Comparison of ENCODE assay signal across 1 cellular context in the genomic region with DNA sequence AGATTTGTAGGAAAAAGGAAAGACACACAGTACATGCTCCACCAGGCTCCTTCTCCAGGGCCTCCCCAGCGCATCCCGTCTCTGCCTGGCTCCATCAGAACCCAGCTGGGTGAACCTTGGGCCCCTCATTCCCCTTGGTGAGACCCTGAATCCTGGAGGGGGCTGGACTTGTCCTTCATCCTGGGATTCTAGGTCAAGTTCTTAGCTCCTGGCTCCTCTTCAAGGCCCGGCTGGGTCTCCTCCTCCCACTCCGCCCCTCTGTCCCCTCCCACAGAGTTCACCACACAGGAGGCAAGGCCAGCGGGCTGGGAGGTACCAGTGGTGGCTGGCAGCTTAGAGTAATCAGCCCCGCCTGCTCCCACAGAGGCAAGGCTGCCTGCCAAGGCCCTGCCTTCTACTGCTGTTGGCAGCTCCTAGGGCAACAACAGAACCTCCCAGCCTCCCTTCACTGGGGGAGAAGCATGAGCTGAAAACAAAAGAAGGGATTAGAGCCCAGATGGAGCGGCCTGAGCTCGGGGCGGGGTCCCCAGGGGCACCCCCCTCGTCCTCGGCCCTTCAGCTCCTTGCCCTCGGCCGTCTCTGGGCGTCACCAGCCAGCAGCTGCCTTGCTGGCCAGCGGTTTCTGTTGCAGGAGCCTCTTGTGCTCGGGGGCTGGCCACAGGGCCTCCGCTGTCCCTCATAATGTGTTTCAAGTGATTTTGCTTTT.
TF ChIP-seq lines count a peak whose summit lies in the region.

No MANE protein-coding gene starts in this region.

TF ChIP-seq in HepG2, 621 proteins besides CTCF, POLR2A, EP300 and RAD21 (continued from another document and continues in another):
- TF ChIP-seq, protein P1, sequence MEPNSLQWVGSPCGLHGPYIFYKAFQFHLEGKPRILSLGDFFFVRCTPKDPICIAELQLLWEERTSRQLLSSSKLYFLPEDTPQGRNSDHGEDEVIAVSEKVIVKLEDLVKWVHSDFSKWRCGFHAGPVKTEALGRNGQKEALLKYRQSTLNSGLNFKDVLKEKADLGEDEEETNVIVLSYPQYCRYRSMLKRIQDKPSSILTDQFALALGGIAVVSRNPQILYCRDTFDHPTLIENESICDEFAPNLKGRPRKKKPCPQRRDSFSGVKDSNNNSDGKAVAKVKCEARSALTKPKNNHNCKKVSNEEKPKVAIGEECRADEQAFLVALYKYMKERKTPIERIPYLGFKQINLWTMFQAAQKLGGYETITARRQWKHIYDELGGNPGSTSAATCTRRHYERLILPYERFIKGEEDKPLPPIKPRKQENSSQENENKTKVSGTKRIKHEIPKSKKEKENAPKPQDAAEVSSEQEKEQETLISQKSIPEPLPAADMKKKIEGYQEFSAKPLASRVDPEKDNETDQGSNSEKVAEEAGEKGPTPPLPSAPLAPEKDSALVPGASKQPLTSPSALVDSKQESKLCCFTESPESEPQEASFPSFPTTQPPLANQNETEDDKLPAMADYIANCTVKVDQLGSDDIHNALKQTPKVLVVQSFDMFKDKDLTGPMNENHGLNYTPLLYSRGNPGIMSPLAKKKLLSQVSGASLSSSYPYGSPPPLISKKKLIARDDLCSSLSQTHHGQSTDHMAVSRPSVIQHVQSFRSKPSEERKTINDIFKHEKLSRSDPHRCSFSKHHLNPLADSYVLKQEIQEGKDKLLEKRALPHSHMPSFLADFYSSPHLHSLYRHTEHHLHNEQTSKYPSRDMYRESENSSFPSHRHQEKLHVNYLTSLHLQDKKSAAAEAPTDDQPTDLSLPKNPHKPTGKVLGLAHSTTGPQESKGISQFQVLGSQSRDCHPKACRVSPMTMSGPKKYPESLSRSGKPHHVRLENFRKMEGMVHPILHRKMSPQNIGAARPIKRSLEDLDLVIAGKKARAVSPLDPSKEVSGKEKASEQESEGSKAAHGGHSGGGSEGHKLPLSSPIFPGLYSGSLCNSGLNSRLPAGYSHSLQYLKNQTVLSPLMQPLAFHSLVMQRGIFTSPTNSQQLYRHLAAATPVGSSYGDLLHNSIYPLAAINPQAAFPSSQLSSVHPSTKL (CRISPR knock-in tag; IDR thresholded peaks at IDR 0.05) = peak; percentile 75
- no peak for TF ChIP-seq YY1 (IDR thresholded peaks at IDR 0.05; ENCODE audit: insufficient read depth, insufficient replicate concordance, low read depth, low read length)
- TF ChIP-seq, protein P2, sequence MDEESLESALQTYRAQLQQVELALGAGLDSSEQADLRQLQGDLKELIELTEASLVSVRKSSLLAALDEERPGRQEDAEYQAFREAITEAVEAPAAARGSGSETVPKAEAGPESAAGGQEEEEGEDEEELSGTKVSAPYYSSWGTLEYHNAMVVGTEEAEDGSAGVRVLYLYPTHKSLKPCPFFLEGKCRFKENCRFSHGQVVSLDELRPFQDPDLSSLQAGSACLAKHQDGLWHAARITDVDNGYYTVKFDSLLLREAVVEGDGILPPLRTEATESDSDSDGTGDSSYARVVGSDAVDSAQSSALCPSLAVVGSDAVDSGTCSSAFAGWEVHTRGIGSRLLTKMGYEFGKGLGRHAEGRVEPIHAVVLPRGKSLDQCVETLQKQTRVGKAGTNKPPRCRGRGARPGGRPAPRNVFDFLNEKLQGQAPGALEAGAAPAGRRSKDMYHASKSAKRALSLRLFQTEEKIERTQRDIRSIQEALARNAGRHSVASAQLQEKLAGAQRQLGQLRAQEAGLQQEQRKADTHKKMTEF (CRISPR knock-in tag; IDR thresholded peaks at IDR 0.05) = peak; percentile 75; the same call in 1 of the 2 replicates
- TF ChIP-seq LCORL (IDR thresholded peaks at IDR 0.05) = no peak
- TF ChIP-seq LCORL (CRISPR knock-in tag; IDR thresholded peaks at IDR 0.05) = no peak
- TF ChIP-seq, protein P3, sequence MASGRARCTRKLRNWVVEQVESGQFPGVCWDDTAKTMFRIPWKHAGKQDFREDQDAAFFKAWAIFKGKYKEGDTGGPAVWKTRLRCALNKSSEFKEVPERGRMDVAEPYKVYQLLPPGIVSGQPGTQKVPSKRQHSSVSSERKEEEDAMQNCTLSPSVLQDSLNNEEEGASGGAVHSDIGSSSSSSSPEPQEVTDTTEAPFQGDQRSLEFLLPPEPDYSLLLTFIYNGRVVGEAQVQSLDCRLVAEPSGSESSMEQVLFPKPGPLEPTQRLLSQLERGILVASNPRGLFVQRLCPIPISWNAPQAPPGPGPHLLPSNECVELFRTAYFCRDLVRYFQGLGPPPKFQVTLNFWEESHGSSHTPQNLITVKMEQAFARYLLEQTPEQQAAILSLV (CRISPR knock-in tag; IDR thresholded peaks at IDR 0.05; ENCODE audit: borderline replicate concordance) = peak; percentile 92; the same call in 1 of the 2 replicates
- TF ChIP-seq, protein P4, sequence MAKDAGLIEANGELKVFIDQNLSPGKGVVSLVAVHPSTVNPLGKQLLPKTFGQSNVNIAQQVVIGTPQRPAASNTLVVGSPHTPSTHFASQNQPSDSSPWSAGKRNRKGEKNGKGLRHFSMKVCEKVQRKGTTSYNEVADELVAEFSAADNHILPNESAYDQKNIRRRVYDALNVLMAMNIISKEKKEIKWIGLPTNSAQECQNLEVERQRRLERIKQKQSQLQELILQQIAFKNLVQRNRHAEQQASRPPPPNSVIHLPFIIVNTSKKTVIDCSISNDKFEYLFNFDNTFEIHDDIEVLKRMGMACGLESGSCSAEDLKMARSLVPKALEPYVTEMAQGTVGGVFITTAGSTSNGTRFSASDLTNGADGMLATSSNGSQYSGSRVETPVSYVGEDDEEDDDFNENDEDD (CRISPR knock-in tag; IDR thresholded peaks at IDR 0.05; ENCODE audit: borderline replicate concordance) = peak; percentile 46; the same call in 1 of the 2 replicates
- TF ChIP-seq RFXAP (CRISPR knock-in tag; IDR thresholded peaks at IDR 0.05; ENCODE audit: borderline replicate concordance) = no peak
- peak; percentile 97 for TF ChIP-seq ZNF292 (CRISPR knock-in tag; IDR thresholded peaks at IDR 0.05; ENCODE audit: borderline replicate concordance, low read depth)
- TF ChIP-seq, protein P5, sequence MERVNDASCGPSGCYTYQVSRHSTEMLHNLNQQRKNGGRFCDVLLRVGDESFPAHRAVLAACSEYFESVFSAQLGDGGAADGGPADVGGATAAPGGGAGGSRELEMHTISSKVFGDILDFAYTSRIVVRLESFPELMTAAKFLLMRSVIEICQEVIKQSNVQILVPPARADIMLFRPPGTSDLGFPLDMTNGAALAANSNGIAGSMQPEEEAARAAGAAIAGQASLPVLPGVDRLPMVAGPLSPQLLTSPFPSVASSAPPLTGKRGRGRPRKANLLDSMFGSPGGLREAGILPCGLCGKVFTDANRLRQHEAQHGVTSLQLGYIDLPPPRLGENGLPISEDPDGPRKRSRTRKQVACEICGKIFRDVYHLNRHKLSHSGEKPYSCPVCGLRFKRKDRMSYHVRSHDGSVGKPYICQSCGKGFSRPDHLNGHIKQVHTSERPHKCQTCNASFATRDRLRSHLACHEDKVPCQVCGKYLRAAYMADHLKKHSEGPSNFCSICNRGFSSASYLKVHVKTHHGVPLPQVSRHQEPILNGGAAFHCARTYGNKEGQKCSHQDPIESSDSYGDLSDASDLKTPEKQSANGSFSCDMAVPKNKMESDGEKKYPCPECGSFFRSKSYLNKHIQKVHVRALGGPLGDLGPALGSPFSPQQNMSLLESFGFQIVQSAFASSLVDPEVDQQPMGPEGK (CRISPR knock-in tag; IDR thresholded peaks at IDR 0.05) = peak; percentile 93
- no peak for TF ChIP-seq ZNF780A (CRISPR knock-in tag; IDR thresholded peaks at IDR 0.05)
- peak; percentile 23 for TF ChIP-seq CCAR2 (optimal IDR thresholded peaks at IDR 0.05; ENCODE audit: low read depth, low read length)
- TF ChIP-seq ZBTB38 (CRISPR knock-in tag; IDR thresholded peaks at IDR 0.05) = peak; percentile 12; the same call in 1 of the 2 replicates
- TF ChIP-seq ZIK1 (CRISPR knock-in tag; IDR thresholded peaks at IDR 0.05; ENCODE audit: borderline replicate concordance, low read depth) = peak; percentile 52; the same call in 1 of the 2 replicates
- TF ChIP-seq TEAD3 (CRISPR knock-in tag; optimal IDR thresholded peaks at IDR 0.05; ENCODE audit: borderline replicate concordance) = peak; percentile 14
- peak; percentile 69 for TF ChIP-seq PITX1 (CRISPR knock-in tag; IDR thresholded peaks at IDR 0.05)
- TF ChIP-seq, protein P6, sequence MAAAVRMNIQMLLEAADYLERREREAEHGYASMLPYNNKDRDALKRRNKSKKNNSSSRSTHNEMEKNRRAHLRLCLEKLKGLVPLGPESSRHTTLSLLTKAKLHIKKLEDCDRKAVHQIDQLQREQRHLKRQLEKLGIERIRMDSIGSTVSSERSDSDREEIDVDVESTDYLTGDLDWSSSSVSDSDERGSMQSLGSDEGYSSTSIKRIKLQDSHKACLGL (CRISPR knock-in tag; IDR thresholded peaks at IDR 0.05) = peak; percentile 73
- TF ChIP-seq, protein P7, sequence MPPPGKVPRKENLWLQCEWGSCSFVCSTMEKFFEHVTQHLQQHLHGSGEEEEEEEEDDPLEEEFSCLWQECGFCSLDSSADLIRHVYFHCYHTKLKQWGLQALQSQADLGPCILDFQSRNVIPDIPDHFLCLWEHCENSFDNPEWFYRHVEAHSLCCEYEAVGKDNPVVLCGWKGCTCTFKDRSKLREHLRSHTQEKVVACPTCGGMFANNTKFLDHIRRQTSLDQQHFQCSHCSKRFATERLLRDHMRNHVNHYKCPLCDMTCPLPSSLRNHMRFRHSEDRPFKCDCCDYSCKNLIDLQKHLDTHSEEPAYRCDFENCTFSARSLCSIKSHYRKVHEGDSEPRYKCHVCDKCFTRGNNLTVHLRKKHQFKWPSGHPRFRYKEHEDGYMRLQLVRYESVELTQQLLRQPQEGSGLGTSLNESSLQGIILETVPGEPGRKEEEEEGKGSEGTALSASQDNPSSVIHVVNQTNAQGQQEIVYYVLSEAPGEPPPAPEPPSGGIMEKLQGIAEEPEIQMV (CRISPR knock-in tag; IDR thresholded peaks at IDR 0.05; ENCODE audit: low read depth) = peak; percentile 71
- no peak for TF ChIP-seq KAT2B (IDR thresholded peaks at IDR 0.05; ENCODE audit: borderline replicate concordance, low read depth, low read length)
- TF ChIP-seq TMF1 (CRISPR knock-in tag; IDR thresholded peaks at IDR 0.05; ENCODE audit: low read depth) = peak; percentile 17; the same call in 1 of the 2 replicates
- TF ChIP-seq, protein P8, sequence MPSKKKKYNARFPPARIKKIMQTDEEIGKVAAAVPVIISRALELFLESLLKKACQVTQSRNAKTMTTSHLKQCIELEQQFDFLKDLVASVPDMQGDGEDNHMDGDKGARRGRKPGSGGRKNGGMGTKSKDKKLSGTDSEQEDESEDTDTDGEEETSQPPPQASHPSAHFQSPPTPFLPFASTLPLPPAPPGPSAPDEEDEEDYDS (CRISPR knock-in tag; IDR thresholded peaks at IDR 0.05) = peak; percentile 82
- TF ChIP-seq ZNF124 (CRISPR knock-in tag; IDR thresholded peaks at IDR 0.05) = no peak
- TF ChIP-seq NPAS2 (CRISPR knock-in tag; IDR thresholded peaks at IDR 0.05; ENCODE audit: borderline replicate concordance) = no peak
- TF ChIP-seq IKZF4 (CRISPR knock-in tag; IDR thresholded peaks at IDR 0.05; ENCODE audit: borderline replicate concordance, low read depth, not compliant biosample characterization) = peak; percentile 10
- no peak for TF ChIP-seq ZSCAN30 (CRISPR knock-in tag; IDR thresholded peaks at IDR 0.05)
- TF ChIP-seq, protein P9, sequence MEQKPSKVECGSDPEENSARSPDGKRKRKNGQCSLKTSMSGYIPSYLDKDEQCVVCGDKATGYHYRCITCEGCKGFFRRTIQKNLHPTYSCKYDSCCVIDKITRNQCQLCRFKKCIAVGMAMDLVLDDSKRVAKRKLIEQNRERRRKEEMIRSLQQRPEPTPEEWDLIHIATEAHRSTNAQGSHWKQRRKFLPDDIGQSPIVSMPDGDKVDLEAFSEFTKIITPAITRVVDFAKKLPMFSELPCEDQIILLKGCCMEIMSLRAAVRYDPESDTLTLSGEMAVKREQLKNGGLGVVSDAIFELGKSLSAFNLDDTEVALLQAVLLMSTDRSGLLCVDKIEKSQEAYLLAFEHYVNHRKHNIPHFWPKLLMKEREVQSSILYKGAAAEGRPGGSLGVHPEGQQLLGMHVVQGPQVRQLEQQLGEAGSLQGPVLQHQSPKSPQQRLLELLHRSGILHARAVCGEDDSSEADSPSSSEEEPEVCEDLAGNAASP (CRISPR knock-in tag; IDR thresholded peaks at IDR 0.05; ENCODE audit: borderline replicate concordance) = peak; percentile 90
- TF ChIP-seq MIXL1 (CRISPR knock-in tag; IDR thresholded peaks at IDR 0.05) = 0 out of 2 replicates have a peak, but pooled peaks have one; percentile 37
- no peak for TF ChIP-seq MATR3 (CRISPR knock-in tag; IDR thresholded peaks at IDR 0.05)
- TF ChIP-seq, protein P10, sequence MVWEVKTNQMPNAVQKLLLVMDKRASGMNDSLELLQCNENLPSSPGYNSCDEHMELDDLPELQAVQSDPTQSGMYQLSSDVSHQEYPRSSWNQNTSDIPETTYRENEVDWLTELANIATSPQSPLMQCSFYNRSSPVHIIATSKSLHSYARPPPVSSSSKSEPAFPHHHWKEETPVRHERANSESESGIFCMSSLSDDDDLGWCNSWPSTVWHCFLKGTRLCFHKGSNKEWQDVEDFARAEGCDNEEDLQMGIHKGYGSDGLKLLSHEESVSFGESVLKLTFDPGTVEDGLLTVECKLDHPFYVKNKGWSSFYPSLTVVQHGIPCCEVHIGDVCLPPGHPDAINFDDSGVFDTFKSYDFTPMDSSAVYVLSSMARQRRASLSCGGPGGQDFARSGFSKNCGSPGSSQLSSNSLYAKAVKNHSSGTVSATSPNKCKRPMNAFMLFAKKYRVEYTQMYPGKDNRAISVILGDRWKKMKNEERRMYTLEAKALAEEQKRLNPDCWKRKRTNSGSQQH (CRISPR knock-in tag; IDR thresholded peaks at IDR 0.05; ENCODE audit: low read depth) = peak; percentile 40; the same call in 1 of the 2 replicates
- TF ChIP-seq ZNF101 (CRISPR knock-in tag; IDR thresholded peaks at IDR 0.05; ENCODE audit: borderline replicate concordance, low read depth) = 0 out of 2 replicates have a peak, but pooled peaks have one; percentile 51
- no peak; the same call in 1 of the 2 replicates for TF ChIP-seq ZNF256 (CRISPR knock-in tag; conservative IDR thresholded peaks at IDR 0.05)
